Comparison of ENCODE assay signal across 28 cellular contexts in genomic region chr17:32590974-32591373, GRCh38.
DNase-seq lines count a peak whose midpoint lies in the region; ATAC-seq, FAIRE-seq and TF ChIP-seq lines count a peak whose summit lies in the region.
"Had no signal": no experiment of that assay in that cellular context is flagged by ENCODE, and none has a peak within 500 bp of the region (broad histone marks: within the 10 kb centered on the region; RNA-seq: fewer than 3 reads in every experiment).

No MANE protein-coding gene starts in this region.

- H3K18ac ChIP-seq in H1 (ENCODE audit: extremely low read depth, low read length) = no peak overlapping the region

- no peaks in the 10 kb centered on the region for H3K27me3 ChIP-seq in H1 (replicated peaks in 1 of 4; ENCODE audit: control insufficient read depth in 3 of 4, extremely low read depth in 1 of 4, insufficient read depth in 3 of 4, low read length in 3 of 4)
- H3K27me3 ChIP-seq in CD8-positive, alpha-beta memory T cell (ENCODE audit: insufficient read depth, low read length, poor library complexity, severe bottlenecking) = no peaks in the 10 kb centered on the region
- H3K27me3 ChIP-seq: BLaER1 treated with 17β-estradiol and CSF1 and Interleukin-3, amounts not matched to agents 10 nM and 100 nM; brain microvascular endothelial cell; right atrium auricular region; testis; vagina had no signal

- H2BK20ac ChIP-seq in H1 (ENCODE audit: low read length) = no peak overlapping the region

- H3K79me1 ChIP-seq in H1 (ENCODE audit: low read depth, low read length) = no peaks in the 10 kb centered on the region

- no peaks in the 10 kb centered on the region for H3K79me2 ChIP-seq in H1 (ENCODE audit: control insufficient read depth in 1 of 2, insufficient read depth in 2 of 2, low read length in 2 of 2)

- H2BK5ac ChIP-seq in H1 (ENCODE audit: low read depth, low read length) = no peak overlapping the region

- CTCF ChIA-PET in H1 (lab: Charles Lee; ENCODE audit: partially characterized antibody) = interaction anchor here (1.3 to 3.1 kb wide), 9 partner anchors 11 to 164 kb away, joined by 3 to 16 read pairs (median 4); no protein-coding TSS in a partner anchor
- CTCF ChIA-PET in CD8-positive, alpha-beta memory T cell (lab: Charles Lee) = interaction anchor here (1.5 kb wide), 1 partner anchor 130 kb away, joined by 5 read pairs; no protein-coding TSS in a partner anchor

- no peak overlapping the region for H3K27ac ChIP-seq in H1 (ENCODE audit: low read depth, low read length)
- H3K27ac ChIP-seq in coronary artery = no peak overlapping the region
- H3K27ac ChIP-seq in CD8-positive, alpha-beta memory T cell (ENCODE audit: low read depth, low read length) = no peak overlapping the region
- H3K27ac ChIP-seq: BLaER1 treated with 17β-estradiol and CSF1 and Interleukin-3, amounts not matched to agents 10 nM and 100 nM; brain microvascular endothelial cell; right atrium auricular region; testis; vagina; VCaP had no signal

- WGBS in H1 (ENCODE audit: extremely low coverage in 1 of 2, insufficient coverage in 1 of 2, insufficient read length in 1 of 2, insufficient replicate concordance in 2 of 2, low coverage in 1 of 2, low lambda C conversion rate in 2 of 2, missing lambda C conversion rate in 1 of 2), 2 experiments = 96% methylated on average over 4 of the region's 4 CpGs; no CpG with 5 or more reads in 1 of the 2 experiments

- H4K20me1 ChIP-seq in H1 (replicated peaks in 1 of 2; ENCODE audit: control insufficient read depth in 1 of 2, insufficient read depth in 2 of 2, low read length in 2 of 2) = no peaks in the 10 kb centered on the region
- H4K20me1 ChIP-seq: BLaER1 treated with 17β-estradiol and CSF1 and Interleukin-3, amounts not matched to agents 10 nM and 100 nM had no signal

- no peak overlapping the region for H4K8ac ChIP-seq in H1 (ENCODE audit: extremely low read depth, insufficient read depth, low read length)

- no peaks in the 10 kb centered on the region for H3K27me3 Mint-ChIP-seq in CD8-positive, alpha-beta memory T cell
- H3K27me3 Mint-ChIP-seq: activated CD8-positive, alpha-beta memory T cell treated with anti-CD3 and anti-CD28 coated beads, Interleukin-2, amount 10 ng/mL, durations not matched to agents 7 days and 5 days had no signal

- TF ChIP-seq EP300 in H1 (IDR thresholded peaks at IDR 0.05; ENCODE audit: borderline replicate concordance in 1 of 2, low read depth in 2 of 2, low read length in 2 of 2) = no peak

- H3K4me3 Mint-ChIP-seq in CD8-positive, alpha-beta memory T cell = no peak overlapping the region
- H3K4me3 Mint-ChIP-seq: activated CD4-positive, alpha-beta T cell treated with anti-CD3 and anti-CD28 coated beads, Interleukin-2, amount 10 ng/mL, durations not matched to agents 24 days and 14 days; activated CD8-positive, alpha-beta memory T cell treated with anti-CD3 and anti-CD28 coated beads, Interleukin-2, amount 10 ng/mL, durations not matched to agents 7 days and 5 days; activated naive CD4-positive, alpha-beta T cell treated with anti-CD3 and anti-CD28 coated beads for 36 hours; activated T-cell treated with anti-CD3 and anti-CD28 coated beads, Interleukin-2, amount 50 U/mL, for 72 hours; immature natural killer cell; mesothelial cell of epicardium; natural killer cell had no signal

- H2BK120ac ChIP-seq in H1 (replicated peaks; ENCODE audit: low read depth, low read length) = no peak overlapping the region

- no peak overlapping the region for H4K91ac ChIP-seq in H1 (replicated peaks; ENCODE audit: insufficient read length, low read length)

- no peak overlapping the region for H3K4ac ChIP-seq in H1 (replicated peaks; ENCODE audit: insufficient read length, low read depth, low read length)

- H3K9me3 Mint-ChIP-seq in CD8-positive, alpha-beta memory T cell = no peaks in the 10 kb centered on the region
- H3K9me3 Mint-ChIP-seq: activated CD4-positive, alpha-beta T cell treated with anti-CD3 and anti-CD28 coated beads, Interleukin-2, amount 10 ng/mL, durations not matched to agents 24 days and 14 days; activated naive CD4-positive, alpha-beta T cell treated with anti-CD3 and anti-CD28 coated beads for 36 hours; activated T-cell treated with anti-CD3 and anti-CD28 coated beads, Interleukin-2, amount 50 U/mL, for 72 hours; immature natural killer cell; mesothelial cell of epicardium; natural killer cell had no signal

- H2BK12ac ChIP-seq in H1 (ENCODE audit: low read depth, low read length) = no peak overlapping the region

- POLR2A ChIA-PET in H1 (lab: Charles Lee; ENCODE audit: partially characterized antibody) = no interaction called here
- POLR2A ChIA-PET in CD8-positive, alpha-beta memory T cell (lab: Charles Lee) = no interaction called here

- ATAC-seq in GM19452 (IDR thresholded peaks at IDR 0.05; ENCODE audit: unreplicated experiment) = no peak
- ATAC-seq: activated CD8-positive, alpha-beta memory T cell treated with anti-CD3 and anti-CD28 coated beads, Interleukin-2, amount 10 ng/mL, durations not matched to agents 7 days and 5 days; activated T-cell treated with anti-CD3 and anti-CD28 coated beads, Interleukin-2, amount 50 U/mL, for 72 hours; natural killer cell had no signal

- no peaks in the 10 kb centered on the region for H3K4me1 Mint-ChIP-seq in CD8-positive, alpha-beta memory T cell
- H3K4me1 Mint-ChIP-seq: mesothelial cell of epicardium had no signal

- no peak overlapping the region for H3K9ac ChIP-seq in H1 (replicated peaks in 1 of 4; ENCODE audit: extremely low read depth in 1 of 4, low read depth in 3 of 4, low read length in 3 of 4)
- H3K9ac ChIP-seq: BLaER1 treated with 17β-estradiol and CSF1 and Interleukin-3, amounts not matched to agents 10 nM and 100 nM had no signal

- no peaks in the 10 kb centered on the region for H3K23me2 ChIP-seq in H1 (ENCODE audit: low read depth, low read length)

- no peak overlapping the region for H3K4me2 ChIP-seq in H1 (ENCODE audit: insufficient read depth in 1 of 2, low read depth in 2 of 2, low read length in 2 of 2)

- peak overlapping the region; percentile 54 for H3K14ac ChIP-seq in H1 (ENCODE audit: insufficient read length)

- no peak overlapping the region for H3K56ac ChIP-seq in H1 (replicated peaks; ENCODE audit: insufficient read length, low read depth, low read length)

- H2AFZ ChIP-seq in H1 (ENCODE audit: low read length) = no peak overlapping the region

- no peak overlapping the region for H3K4me3 ChIP-seq in H1 (ENCODE audit: extremely low read depth in 1 of 4, insufficient read depth in 2 of 4, low read depth in 3 of 4, low read length in 4 of 4)
- H3K4me3 ChIP-seq in coronary artery = no peak overlapping the region
- no peak overlapping the region for H3K4me3 ChIP-seq in CD8-positive, alpha-beta memory T cell (ENCODE audit: low read length)
- H3K4me3 ChIP-seq: BLaER1 treated with 17β-estradiol and CSF1 and Interleukin-3, amounts not matched to agents 10 nM and 100 nM; right atrium auricular region; testis; vagina had no signal

- no peak for TF ChIP-seq POLR2A in H1 (IDR thresholded peaks at IDR 0.05; ENCODE audit: control extremely low read depth in 1 of 2, low read depth in 2 of 2, low read length in 2 of 2)

- no peaks in the 10 kb centered on the region for H3K9me3 ChIP-seq in H1 (ENCODE audit: insufficient read depth in 2 of 2, low read depth in 1 of 2, low read length in 1 of 2)
- no peaks in the 10 kb centered on the region for H3K9me3 ChIP-seq in CD8-positive, alpha-beta memory T cell (ENCODE audit: low read length)
- H3K9me3 ChIP-seq: BLaER1 treated with 17β-estradiol and CSF1 and Interleukin-3, amounts not matched to agents 10 nM and 100 nM; right atrium auricular region; testis; vagina had no signal

- no peak overlapping the region for H2BK15ac ChIP-seq in H1 (ENCODE audit: low read length)

- H3K27ac Mint-ChIP-seq in CD8-positive, alpha-beta memory T cell = no peak overlapping the region
- H3K27ac Mint-ChIP-seq: activated CD4-positive, alpha-beta T cell treated with anti-CD3 and anti-CD28 coated beads, Interleukin-2, amount 10 ng/mL, durations not matched to agents 24 days and 14 days; activated CD8-positive, alpha-beta memory T cell treated with anti-CD3 and anti-CD28 coated beads, Interleukin-2, amount 10 ng/mL, durations not matched to agents 7 days and 5 days; activated naive CD4-positive, alpha-beta T cell treated with anti-CD3 and anti-CD28 coated beads for 36 hours; activated T-cell treated with anti-CD3 and anti-CD28 coated beads, Interleukin-2, amount 50 U/mL, for 72 hours; immature natural killer cell; mesothelial cell of epicardium; natural killer cell had no signal

- peaks cover 0 to 4% (median 0%) of the 10 kb centered on the region in 3 donors for H3K36me3 Mint-ChIP-seq in CD8-positive, alpha-beta memory T cell
- H3K36me3 Mint-ChIP-seq: activated CD8-positive, alpha-beta memory T cell treated with anti-CD3 and anti-CD28 coated beads, Interleukin-2, amount 10 ng/mL, durations not matched to agents 7 days and 5 days; natural killer cell had no signal

- no peak overlapping the region for H4K5ac ChIP-seq in H1 (ENCODE audit: insufficient read length, low read depth, low read length)

- H3K36me3 ChIP-seq in H1 (ENCODE audit: control insufficient read depth in 2 of 4, insufficient read depth in 4 of 4, low read length in 3 of 4) = no peaks in the 10 kb centered on the region
- no peaks in the 10 kb centered on the region for H3K36me3 ChIP-seq in CD8-positive, alpha-beta memory T cell (ENCODE audit: insufficient read depth, low read length)
- H3K36me3 ChIP-seq: BLaER1 treated with 17β-estradiol and CSF1 and Interleukin-3, amounts not matched to agents 10 nM and 100 nM; brain microvascular endothelial cell; right atrium auricular region; vagina had no signal

- no peak overlapping the region for H2AK5ac ChIP-seq in H1 (ENCODE audit: low read depth, low read length)

- no peak for FAIRE-seq in H1 (lab: Jason Lieb, UNC)

- no peak for TF ChIP-seq RAD21 in H1 (IDR thresholded peaks at IDR 0.05 in 1 of 2, conservative IDR thresholded peaks at IDR 0.05 in 1 of 2; ENCODE audit: low read depth in 2 of 2, low read length in 2 of 2)

- DNase-seq in LHCN-M2 (ENCODE audit: low read depth) (peak; percentile 25), NCI-H146 treated with DMSO at 0.1 percent for 48 hours (lab: John Stamatoyannopoulos, UW; ENCODE audit: unreplicated experiment) (peak; percentile 13), NCI-H510A (lab: John Stamatoyannopoulos, UW) (peak; percentile 9), H1 (ENCODE audit: low read depth in 1 of 2, low spot score in 2 of 2) (no peak), coronary artery (ENCODE audit: low spot score) (no peak)
- DNase-seq in stimulated activated CD4-positive, alpha-beta T cell treated with anti-CD3 and anti-CD28 coated beads, Interleukin-2, amount 100 ng/mL, for 48 hours = no peak
- DNase-seq in CD8-positive, alpha-beta memory T cell = no peak
- DNase-seq: activated CD4-positive, alpha-beta T cell treated with anti-CD3 and anti-CD28 coated beads, Interleukin-2, amount 10 ng/mL, durations not matched to agents 24 days and 14 days; activated CD8-positive, alpha-beta memory T cell treated with anti-CD3 and anti-CD28 coated beads, Interleukin-2, amount 10 ng/mL, durations not matched to agents 7 days and 5 days; activated naive CD4-positive, alpha-beta T cell treated with anti-CD3 and anti-CD28 coated beads for 36 hours; activated T-cell treated with anti-CD3 and anti-CD28 coated beads, Interleukin-2, amount 50 U/mL, for 72 hours; brain microvascular endothelial cell; effector CD4-positive, alpha-beta T cell; foreskin fibroblast; immature natural killer cell; left ventricle myocardium superior; natural killer cell; NCI-H1048; NCI-H446 treated with DMSO at 0.1 percent for 48 hours; stimulated activated CD4-positive, alpha-beta T cell treated with anti-CD3 and anti-CD28 coated beads, Interleukin-4, amount 100 ng/mL, for 4 hours; stimulated activated naive CD4-positive, alpha-beta T cell; testis had no signal

- H3K23ac ChIP-seq in H1 (ENCODE audit: insufficient read length) = no peak overlapping the region

- TF ChIP-seq CTCF in H1 (IDR thresholded peaks at IDR 0.05; ENCODE audit: control extremely low read depth in 1 of 3, insufficient read depth in 1 of 3, low read depth in 1 of 3, low read length in 3 of 3) = no peak
- no peak for TF ChIP-seq CTCF in coronary artery (IDR thresholded peaks at IDR 0.05)

- H3K4me1 ChIP-seq in H1 (replicated peaks in 1 of 4; ENCODE audit: control insufficient read depth in 3 of 4, insufficient read depth in 4 of 4, low read length in 3 of 4) = no peaks in the 10 kb centered on the region
- H3K4me1 ChIP-seq in CD8-positive, alpha-beta memory T cell (ENCODE audit: insufficient read depth, low read length) = no peaks in the 10 kb centered on the region
- H3K4me1 ChIP-seq: testis, vagina had no signal

Comparison
In these comparisons a context has a peak if more than half of its experiments do, and no peak if none do; other contexts are left out.
1. DNase-seq: peak in LHCN-M2 (single experiment), NCI-H146 treated with DMSO at 0.1 percent for 48 hours (single experiment) and NCI-H510A (single experiment); none in H1 (0 of 2), coronary artery (single experiment), stimulated activated CD4-positive, alpha-beta T cell treated with anti-CD3 and anti-CD28 coated beads, Interleukin-2, amount 100 ng/mL, for 48 hours (0 of 2) and CD8-positive, alpha-beta memory T cell (0 of 5).